In the genomic region with DNA sequence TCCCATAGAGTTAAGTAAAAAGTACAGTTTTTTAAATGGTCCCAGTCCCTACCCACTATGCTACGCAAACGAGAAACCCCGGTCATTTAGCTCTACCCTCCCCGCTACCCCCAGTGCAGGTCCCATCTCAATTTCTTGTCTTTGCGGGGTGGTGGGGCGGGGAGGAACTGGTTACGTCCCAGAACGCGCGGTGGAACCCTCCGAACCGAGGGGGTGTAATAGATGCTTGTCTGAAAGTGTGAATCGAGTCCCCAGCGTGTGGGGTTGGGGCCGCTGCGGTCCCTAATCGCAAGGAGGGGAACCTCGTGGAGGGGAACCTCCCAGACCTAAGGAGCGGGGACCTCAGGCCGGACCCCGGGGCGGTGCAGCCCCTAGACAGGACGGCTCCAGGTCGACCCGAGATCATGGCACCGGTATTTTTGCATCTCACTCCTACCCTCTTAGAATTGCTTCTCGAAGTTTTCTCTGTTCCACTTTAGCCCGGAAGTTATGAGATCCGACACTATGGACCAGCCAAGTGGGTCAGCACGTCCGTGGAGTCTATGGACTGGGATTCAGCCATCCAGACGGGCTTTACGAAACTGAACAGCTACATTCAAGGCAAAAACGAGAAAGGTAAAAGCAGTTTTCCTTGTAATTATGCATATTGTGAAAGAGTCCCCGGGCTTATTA, we compare ENCODE assay signal across 8 cellular contexts. TPM values are rescaled to one million over a fixed set of nuclear protein-coding genes. Genes with fewer than 3 reads are reported as not detected.
A peak's percentile ranks its signal among the peaks of the same experiment; 100 is the strongest.
DNase-seq lines count a peak whose midpoint lies in the region; ATAC-seq and TF ChIP-seq lines count a peak whose summit lies in the region.

No MANE protein-coding gene starts in this region.

- H2AFZ ChIP-seq in GM23248 = peak overlapping the region; percentile 96

- peak overlapping the region; percentile 90 for H3K4me3 ChIP-seq in GM23248
- peak overlapping the region; percentile 70 for H3K4me3 ChIP-seq in colonic mucosa
- peak overlapping the region; percentile 78 for H3K4me3 ChIP-seq in lower lobe of right lung

- H3K27ac ChIP-seq in 22Rv1 (peak overlapping the region; percentile 89), GM23248 (peak overlapping the region; percentile 34), colonic mucosa (peak overlapping the region; percentile 86), lower lobe of right lung (peak overlapping the region; percentile 95), temporal lobe (ENCODE audit: low read depth, low read length) (peak overlapping the region; percentile 44)

- H3K9ac ChIP-seq in GM23248 (peak overlapping the region; percentile 82), colonic mucosa (ENCODE audit: low read depth in 2 of 2, low read length in 2 of 2) (peak overlapping the region; percentile 96 to 99)

- TF ChIP-seq CTCF in 22Rv1 (IDR thresholded peaks at IDR 0.05) = no peak
- TF ChIP-seq CTCF in colonic mucosa (IDR thresholded peaks at IDR 0.05) = no peak
- TF ChIP-seq CTCF in lower lobe of right lung (IDR thresholded peaks at IDR 0.05) = no peak

- intact Hi-C loops in colonic mucosa (cut with DNase I) = loop anchor here (5.0 kb wide), 1 partner anchor 288 kb away; no protein-coding TSS in a partner anchor
- intact Hi-C loops in lower lobe of right lung (cut with DNase I) = no loop called here

- H3K4me2 ChIP-seq in GM23248 (ENCODE audit: unreplicated experiment) = peak overlapping the region; percentile 92

- 4% methylated on average over 31 to 34 of the region's 35 CpGs for WGBS in GM23248 (ENCODE audit: low coverage in 1 of 2, low lambda C conversion rate in 2 of 2, missing lambda C conversion rate in 2 of 2), 2 experiments

- H3F3A ChIP-seq in GM23248 (ENCODE audit: insufficient read depth) = peaks cover 7% of the 10 kb centered on the region; the same call in 1 of the 2 replicates

- H3K36me3 ChIP-seq in GM23248 (ENCODE audit: low read depth) = peaks cover 8% of the 10 kb centered on the region; the same call in 1 of the 2 replicates
- H3K36me3 ChIP-seq in colonic mucosa = no peaks in the 10 kb centered on the region
- peaks cover 47% of the 10 kb centered on the region for H3K36me3 ChIP-seq in lower lobe of right lung

- in situ Hi-C loops in GM23248 (cut with MboI) = loop anchor here (10.0 kb wide), 1 partner anchor 290 kb away; no protein-coding TSS in a partner anchor

- H3K9me2 ChIP-seq in GM23248 (ENCODE audit: insufficient read depth) = no peaks in the 10 kb centered on the region

- DNase-seq in GM23248 = peak; percentile 51
- peak; percentile 9 for DNase-seq in T follicular helper cell (ENCODE audit: low read depth)
- peak; percentile 53 for DNase-seq in colonic mucosa
- peak; percentile 57 for DNase-seq in lower lobe of right lung
- no peak for DNase-seq in GM19238 (ENCODE audit: insufficient read length, low spot score)
- DNase-seq in HuH-7.5 (ENCODE audit: low spot score) = no peak

- H3K27me3 ChIP-seq in GM23248 (replicated peaks; ENCODE audit: insufficient read depth) (no peaks in the 10 kb centered on the region), colonic mucosa (no peaks in the 10 kb centered on the region), lower lobe of right lung (ENCODE audit: low read depth) (no peaks in the 10 kb centered on the region)

- peaks cover 8% of the 10 kb centered on the region for H3K4me1 ChIP-seq in GM23248 (ENCODE audit: insufficient read depth)
- peaks cover 4% of the 10 kb centered on the region for H3K4me1 ChIP-seq in colonic mucosa
- peaks cover 21% of the 10 kb centered on the region for H3K4me1 ChIP-seq in lower lobe of right lung

- no peaks in the 10 kb centered on the region for H3K79me2 ChIP-seq in GM23248 (ENCODE audit: insufficient read depth)

- H4K20me1 ChIP-seq in GM23248 (ENCODE audit: insufficient read depth) = no peaks in the 10 kb centered on the region

- peak in 1 of 2 donors; percentile 2 for ATAC-seq in lower lobe of right lung

- H3K9me3 ChIP-seq in GM23248 (ENCODE audit: low read depth) (no peaks in the 10 kb centered on the region), colonic mucosa (no peaks in the 10 kb centered on the region), lower lobe of right lung (no peaks in the 10 kb centered on the region)

RNA-seq across cellular contexts. Expression of a gene that starts 0.8 kb away (rescaled TPM):
- 32.4 and 62.8 TPM in 2 replicates for total RNA-seq in GM23248 (2014; rRNA removed; shearing (Covaris generic))
- 101 and 102 TPM in 2 replicates for polyA plus RNA-seq in GM23248 (2016; fragmentation: Nextera tagmentation; extraction: Ambion mirVana)
- total RNA-seq in colonic mucosa (10 to 100 TPM; 82.3 to 93.6 TPM), lower lobe of right lung (38.6 TPM), temporal lobe (3.7 TPM)

RNA-seq across cellular contexts. Expression of a gene that starts 27.1 kb away (rescaled TPM):
- not detected in 2 replicates for total RNA-seq in GM23248 (2014; rRNA removed; shearing (Covaris generic))
- not detected in 2 replicates for polyA plus RNA-seq in GM23248 (2016; fragmentation: Nextera tagmentation; extraction: Ambion mirVana)
- total RNA-seq in colonic mucosa (under 1 TPM in 1 of 2 donors, not detected in 1; 0.29 TPM), lower lobe of right lung (not detected), temporal lobe (not detected)

Comparison
In these comparisons a context has a peak if more than half of its experiments do, and no peak if none do; other contexts are left out.
1. H3K27ac ChIP-seq: peak in every context shown above with its lines; median percentile 95 in lower lobe of right lung; 89 in 22Rv1; 86 in colonic mucosa; 44 in temporal lobe; 34 in GM23248.
2. DNase-seq: peak in GM23248 (single experiment), T follicular helper cell (single experiment), colonic mucosa (single experiment) and lower lobe of right lung (single experiment); none in GM19238 (single experiment) and HuH-7.5 (single experiment).
3. Peak in every context shown above with its lines, with median percentiles within 50 percentile points of each other: H3K4me3 ChIP-seq.